Comparison of ENCODE assay signal across 26 cellular contexts in the genomic region with DNA sequence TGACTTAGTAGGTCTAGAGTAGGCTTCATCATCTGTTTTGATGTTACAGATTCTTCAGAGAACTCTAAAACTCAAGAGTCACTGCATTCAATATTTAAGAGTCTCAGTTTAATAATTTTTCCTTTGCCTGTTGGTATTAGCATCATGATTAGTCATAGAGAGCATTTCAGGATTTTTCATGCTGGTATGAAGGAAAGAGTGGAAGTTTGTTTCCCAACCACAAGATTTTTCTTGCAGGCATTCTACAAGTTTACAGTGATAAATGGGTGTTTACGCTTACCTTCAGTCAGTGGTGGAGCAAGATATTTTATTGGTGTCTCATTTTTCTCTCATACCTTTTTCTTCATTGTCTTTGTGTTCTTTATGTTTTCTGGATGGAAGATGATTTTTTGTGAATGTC. TPM values are rescaled to one million over a fixed set of nuclear protein-coding genes. Genes with fewer than 3 reads are reported as not detected.
DNase-seq lines count a peak whose midpoint lies in the region; ATAC-seq and TF ChIP-seq lines count a peak whose summit lies in the region.
"Had no signal": no experiment of that assay in that cellular context is flagged by ENCODE, and none has a peak within 500 bp of the region (broad histone marks: within the 10 kb centered on the region; RNA-seq: fewer than 3 reads in every experiment).

No MANE protein-coding gene starts in this region.

- H3K4me3 Mint-ChIP-seq in HFFc6: no peak overlapping the region
- no peak overlapping the region for H3K4me3 Mint-ChIP-seq in activated naive CD8-positive, alpha-beta T cell treated with anti-CD3 and anti-CD28 coated beads for 36 hours
- H3K4me3 Mint-ChIP-seq: activated T-cell treated with anti-CD3 and anti-CD28 coated beads, Interleukin-2, amount 50 U/mL, for 24 hours; natural killer cell treated with Interleukin-12 subunit alpha and Interleukin-12 subunit beta and Interleukin-15 and Interleukin-18, amount 100 ng/mL, for 72 hours had no signal

- DNase-seq in AG20443 (ENCODE audit: low spot score): peak; percentile 14
- peak; percentile 43 for DNase-seq in HFFc6
- peak; percentile 12 for DNase-seq in choroid plexus epithelial cell (ENCODE audit: low read depth)
- DNase-seq in myocyte (ENCODE audit: low read depth): peak; percentile 4
- DNase-seq in BE2C: no peak
- DNase-seq in activated naive CD8-positive, alpha-beta T cell treated with anti-CD3 and anti-CD28 coated beads for 36 hours: no peak
- no peak for DNase-seq in amygdala (lab: John Stamatoyannopoulos, UW)
- DNase-seq in psoas muscle: no peak
- DNase-seq: activated CD4-positive, alpha-beta T cell treated with anti-CD3 and anti-CD28 coated beads for 1 hour; activated CD8-positive, alpha-beta memory T cell treated with anti-CD3 and anti-CD28 coated beads for 24 hours; activated T-cell treated with anti-CD3 and anti-CD28 coated beads, Interleukin-2, amount 50 U/mL, for 24 hours; DMS79; heart left ventricle; Karpas-422; left lung; midbrain; NCI-H187; NCI-H345; OCI-M1; pancreas; right lobe of liver; SHP77; substantia nigra had no signal

- WGBS in psoas muscle, 3 donors: 97 to 100% (median 100%) methylated on average over 1 of the region's 1 CpG

- H3K4me1 Mint-ChIP-seq in HFFc6 (ENCODE audit: low read depth): no peaks in the 10 kb centered on the region; the same call in 1 of the 2 replicates
- H3K4me1 Mint-ChIP-seq in activated naive CD8-positive, alpha-beta T cell treated with anti-CD3 and anti-CD28 coated beads for 36 hours: peaks cover 12% of the 10 kb centered on the region

- no peak overlapping the region for H3K27ac Mint-ChIP-seq in HFFc6
- no peak overlapping the region for H3K27ac Mint-ChIP-seq in activated naive CD8-positive, alpha-beta T cell treated with anti-CD3 and anti-CD28 coated beads for 36 hours
- H3K27ac Mint-ChIP-seq: activated T-cell treated with anti-CD3 and anti-CD28 coated beads, Interleukin-2, amount 50 U/mL, for 24 hours; natural killer cell treated with Interleukin-12 subunit alpha and Interleukin-12 subunit beta and Interleukin-15 and Interleukin-18, amount 100 ng/mL, for 72 hours had no signal

- H3K4me1 ChIP-seq in BE2C (no peaks in the 10 kb centered on the region), psoas muscle (no peaks in the 10 kb centered on the region)
- H3K4me1 ChIP-seq: esophagus muscularis mucosa, heart left ventricle, left lung, pancreas, right lobe of liver had no signal

- no peaks in the 10 kb centered on the region for H3K9me3 ChIP-seq in BE2C
- no peaks in the 10 kb centered on the region for H3K9me3 ChIP-seq in psoas muscle
- H3K9me3 ChIP-seq: esophagus muscularis mucosa, heart left ventricle, left lung, pancreas, right lobe of liver had no signal

- H3K36me3 Mint-ChIP-seq in HFFc6 (ENCODE audit: low read depth): peaks cover 36% of the 10 kb centered on the region
- peaks cover 23% of the 10 kb centered on the region for H3K36me3 Mint-ChIP-seq in activated naive CD8-positive, alpha-beta T cell treated with anti-CD3 and anti-CD28 coated beads for 36 hours

- H3K27me3 ChIP-seq in BE2C: no peaks in the 10 kb centered on the region
- no peaks in the 10 kb centered on the region for H3K27me3 ChIP-seq in psoas muscle (ENCODE audit: insufficient read depth in 3 of 3, low read length in 2 of 3)
- H3K27me3 ChIP-seq: esophagus muscularis mucosa, heart left ventricle, left lung, pancreas, right lobe of liver had no signal

- no peak overlapping the region for H3K4me3 ChIP-seq in choroid plexus epithelial cell (ENCODE audit: low read depth, low read length)
- H3K4me3 ChIP-seq in BE2C (ENCODE audit: low read depth, low read length): no peak overlapping the region
- H3K4me3 ChIP-seq in psoas muscle: no peak overlapping the region
- H3K4me3 ChIP-seq: esophagus muscularis mucosa, heart left ventricle, left lung, pancreas, right lobe of liver had no signal

- H3K27ac ChIP-seq in psoas muscle: no peak overlapping the region
- H3K27ac ChIP-seq: esophagus muscularis mucosa, heart left ventricle, left lung, pancreas, right lobe of liver had no signal

- no peak for ATAC-seq in psoas muscle
- ATAC-seq: heart left ventricle; left lung; natural killer cell treated with Interleukin-12 subunit alpha and Interleukin-12 subunit beta and Interleukin-15 and Interleukin-18, amount 100 ng/mL, for 72 hours; pancreas; right lobe of liver had no signal

- intact Hi-C loops in psoas muscle (cut with DNase I): no loop called here

- TF ChIP-seq CTCF in HFFc6 (IDR thresholded peaks at IDR 0.05) (no peak), choroid plexus epithelial cell (conservative IDR thresholded peaks at IDR 0.05; ENCODE audit: low read depth, low read length) (no peak), BE2C (IDR thresholded peaks at IDR 0.05; ENCODE audit: low read depth, low read length) (no peak), psoas muscle (IDR thresholded peaks at IDR 0.05) (no peak)

- no peaks in the 10 kb centered on the region for H3K27me3 Mint-ChIP-seq in HFFc6 (ENCODE audit: insufficient read depth)
- no peaks in the 10 kb centered on the region for H3K27me3 Mint-ChIP-seq in activated naive CD8-positive, alpha-beta T cell treated with anti-CD3 and anti-CD28 coated beads for 36 hours
- H3K27me3 Mint-ChIP-seq: activated T-cell treated with anti-CD3 and anti-CD28 coated beads, Interleukin-2, amount 50 U/mL, for 24 hours; natural killer cell treated with Interleukin-12 subunit alpha and Interleukin-12 subunit beta and Interleukin-15 and Interleukin-18, amount 100 ng/mL, for 72 hours had no signal

- H3K9me3 Mint-ChIP-seq in HFFc6: no peaks in the 10 kb centered on the region
- H3K9me3 Mint-ChIP-seq in activated naive CD8-positive, alpha-beta T cell treated with anti-CD3 and anti-CD28 coated beads for 36 hours: peaks cover under 1% of the 10 kb centered on the region
- H3K9me3 Mint-ChIP-seq: activated T-cell treated with anti-CD3 and anti-CD28 coated beads, Interleukin-2, amount 50 U/mL, for 24 hours; natural killer cell treated with Interleukin-12 subunit alpha and Interleukin-12 subunit beta and Interleukin-15 and Interleukin-18, amount 100 ng/mL, for 72 hours had no signal

- H3K36me3 ChIP-seq in BE2C (peaks cover 99% of the 10 kb centered on the region), psoas muscle (ENCODE audit: insufficient read depth in 1 of 2, low read depth in 1 of 2) (peaks cover 14 to 100% of the 10 kb centered on the region in 2 donors)

RNA-seq across cellular contexts. Expression of a gene that starts 58.4 kb away (rescaled TPM):
- not detected for total RNA-seq in HFFc6 (2021; fragmentation: NEBNext Ultra II Directional; extraction: Animal tissue kit (Norgen Biotek cat#: 25700))
- total RNA-seq in myocyte (not detected in 2 replicates), psoas muscle (under 1 TPM in 1 of 4 donors, not detected in 3; 0.10 TPM)
- polyA plus RNA-seq in myocyte (2012): not detected
- polyA plus RNA-seq in BE2C (2012; ENCODE audit: insufficient read depth, insufficient read length, low read depth): not detected
- total RNA-seq in activated naive CD8-positive, alpha-beta T cell treated with anti-CD3 and anti-CD28 coated beads for 36 hours: under 1 TPM in 1 of 2 experiments, not detected in 1; 0.14 TPM
- not detected for polyA plus RNA-seq in psoas muscle
- total RNA-seq: esophagus muscularis mucosa, H1, heart left ventricle, left lung, pancreas, right lobe of liver had no signal
- polyA plus RNA-seq: H1, heart left ventricle had no signal

Comparison
In these comparisons a context has a peak if more than half of its experiments do, and no peak if none do; other contexts are left out.
1. DNase-seq: peak in AG20443 (single experiment), HFFc6 (single experiment), choroid plexus epithelial cell (single experiment) and myocyte (single experiment); none in BE2C (single experiment), activated naive CD8-positive, alpha-beta T cell treated with anti-CD3 and anti-CD28 coated beads for 36 hours (single experiment), amygdala (0 of 56) and psoas muscle (0 of 2).